14 cellular contexts compared by ENCODE assay signal in the genomic region with DNA sequence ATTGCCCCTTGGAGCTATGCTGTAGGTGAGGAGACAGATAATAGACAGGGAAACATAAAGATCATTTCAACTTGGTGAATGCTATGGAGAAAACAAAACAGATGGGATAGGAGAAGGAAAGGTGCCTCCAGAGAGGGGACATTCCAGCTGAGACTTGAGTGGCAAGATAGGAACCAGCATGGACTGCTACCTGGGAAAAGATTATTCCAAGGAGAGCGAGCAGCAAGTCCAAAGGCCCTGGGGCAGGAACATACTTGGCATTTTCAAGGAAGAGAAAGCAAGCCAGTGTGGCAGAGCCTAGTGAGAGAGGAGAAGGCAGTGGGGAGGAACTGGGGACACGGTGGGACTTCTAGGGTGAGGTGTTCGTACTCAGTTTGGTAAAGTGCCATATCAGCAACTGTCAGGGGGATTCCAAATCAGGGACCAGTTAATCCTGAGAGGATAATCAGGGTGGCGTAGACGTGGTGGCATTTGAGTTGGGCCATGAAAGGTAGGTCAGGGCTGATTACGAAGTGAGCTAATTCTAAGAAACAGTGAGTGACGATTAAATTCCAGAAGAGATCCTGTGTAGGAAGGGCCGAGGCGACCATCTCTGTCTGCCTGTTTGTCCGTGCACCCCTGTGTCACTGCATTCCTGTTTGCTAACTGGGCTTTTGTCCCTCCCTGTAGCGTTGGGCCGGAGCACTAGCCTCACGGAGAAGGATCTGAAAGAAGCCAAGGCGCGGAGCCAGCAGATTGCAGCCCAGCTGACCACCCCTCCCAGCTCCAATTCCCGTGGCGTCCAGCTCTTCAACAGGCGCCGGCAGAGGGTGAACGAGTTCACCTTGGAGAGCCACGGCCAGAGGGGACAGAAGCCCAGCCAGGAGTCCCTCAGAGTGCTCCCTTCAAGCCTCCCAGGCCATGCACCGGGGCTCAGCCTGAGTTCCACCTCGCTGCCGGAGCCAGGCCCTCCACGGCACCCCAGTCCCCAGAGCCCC. TPM values are rescaled to one million over a fixed set of nuclear protein-coding genes. Genes with fewer than 3 reads are reported as not detected.
DNase-seq lines count a peak whose midpoint lies in the region; FAIRE-seq and TF ChIP-seq lines count a peak whose summit lies in the region.
"Had no signal": no experiment of that assay in that cellular context is flagged by ENCODE, and none has a peak within 500 bp of the region (broad histone marks: within the 10 kb centered on the region; RNA-seq: fewer than 3 reads in every experiment).

No MANE protein-coding gene starts in this region.

- intact Hi-C loops in ascending aorta (cut with DNase I) (no loop called here), testis (cut with DNase I; ENCODE audit: low total_unique reads) (no loop called here)

- peak overlapping the region in 1 of 2 donors; percentile 35 for H3K4me3 ChIP-seq in ascending aorta
- no peak overlapping the region for H3K4me3 ChIP-seq in cardiac muscle cell
- H3K4me3 ChIP-seq in testis: no peak overlapping the region
- H3K4me3 ChIP-seq: suprapubic skin had no signal

- H3K4me1 ChIP-seq in ascending aorta (peaks cover 52 to 89% of the 10 kb centered on the region in 2 donors), cardiac muscle cell (ENCODE audit: low read depth) (peaks cover 25% of the 10 kb centered on the region), testis (peaks cover 91% of the 10 kb centered on the region)

- H3K4me3 Mint-ChIP-seq in mesothelial cell of epicardium: no peak overlapping the region
- H3K4me3 Mint-ChIP-seq: activated CD4-positive, alpha-beta T cell treated with anti-CD3 and anti-CD28 coated beads, Interleukin-2, amount 10 ng/mL, durations not matched to agents 24 days and 14 days; B cell; neural crest cell had no signal

- H3K9me3 ChIP-seq in ascending aorta (no peaks in the 10 kb centered on the region), cardiac muscle cell (ENCODE audit: low read depth) (no peaks in the 10 kb centered on the region), testis (no peaks in the 10 kb centered on the region)
- H3K9me3 ChIP-seq: suprapubic skin had no signal

- H3K9me3 Mint-ChIP-seq in mesothelial cell of epicardium: no peaks in the 10 kb centered on the region
- H3K9me3 Mint-ChIP-seq: activated CD4-positive, alpha-beta T cell treated with anti-CD3 and anti-CD28 coated beads, Interleukin-2, amount 10 ng/mL, durations not matched to agents 24 days and 14 days; neural crest cell had no signal

- TF ChIP-seq CTCF in ascending aorta (IDR thresholded peaks at IDR 0.05) (no peak), cardiac muscle cell (IDR thresholded peaks at IDR 0.05; ENCODE audit: low read depth, low read length) (no peak), mesothelial cell of epicardium (IDR thresholded peaks at IDR 0.05; ENCODE audit: unreplicated experiment) (no peak), testis (IDR thresholded peaks at IDR 0.05) (no peak)

- no peaks in the 10 kb centered on the region for H3K27me3 ChIP-seq in ascending aorta
- no peaks in the 10 kb centered on the region for H3K27me3 ChIP-seq in cardiac muscle cell
- H3K27me3 ChIP-seq in testis: no peaks in the 10 kb centered on the region
- H3K27me3 ChIP-seq: suprapubic skin had no signal

- H3K27ac Mint-ChIP-seq in mesothelial cell of epicardium: peak overlapping the region; percentile 72
- H3K27ac Mint-ChIP-seq: activated CD4-positive, alpha-beta T cell treated with anti-CD3 and anti-CD28 coated beads, Interleukin-2, amount 10 ng/mL, durations not matched to agents 24 days and 14 days; B cell had no signal

- H3K36me3 Mint-ChIP-seq in mesothelial cell of epicardium: peaks cover 20% of the 10 kb centered on the region

- peak in 1 of 2 donors; percentile 89 for DNase-seq in ascending aorta (ENCODE audit: low spot score in 2 of 2)
- peak; percentile 54 to 56 for DNase-seq in cardiac muscle cell (ENCODE audit: low read depth in 1 of 2, low spot score in 1 of 2)
- DNase-seq in mesothelial cell of epicardium (ENCODE audit: low spot score in 2 of 2, unreplicated experiment in 2 of 2): no peak
- peak; percentile 87 for DNase-seq in testis
- DNase-seq in H54 (ENCODE audit: insufficient read length, low spot score): no peak
- no peak for DNase-seq in GOT3 (lab: John Stamatoyannopoulos, UW)
- no peak for DNase-seq in central memory CD4-positive, alpha-beta T cell
- no peak for DNase-seq in NCI-H510A treated with DMSO at 0.1 percent for 48 hours (lab: John Stamatoyannopoulos, UW)
- DNase-seq: activated CD4-positive, alpha-beta T cell treated with anti-CD3 and anti-CD28 coated beads, Interleukin-2, amount 10 ng/mL, durations not matched to agents 24 days and 14 days; NCI-H2081; NCI-H82 had no signal

- FAIRE-seq in H54 (lab: Jason Lieb, UNC): no peak

- H3K36me3 ChIP-seq in ascending aorta: peaks cover 34 to 39% of the 10 kb centered on the region in 2 donors
- no peaks in the 10 kb centered on the region for H3K36me3 ChIP-seq in cardiac muscle cell
- no peaks in the 10 kb centered on the region for H3K36me3 ChIP-seq in testis (ENCODE audit: low read depth, missing control alignments)

- H3K4me1 Mint-ChIP-seq in mesothelial cell of epicardium: peaks cover 51% of the 10 kb centered on the region
- H3K4me1 Mint-ChIP-seq: activated CD4-positive, alpha-beta T cell treated with anti-CD3 and anti-CD28 coated beads, Interleukin-2, amount 10 ng/mL, durations not matched to agents 24 days and 14 days had no signal

- TF ChIP-seq POLR2A in testis (IDR thresholded peaks at IDR 0.05): no peak
- TF ChIP-seq POLR2A in H54 (IDR thresholded peaks at IDR 0.05; ENCODE audit: low read depth, low read length): no peak

- H3K27me3 Mint-ChIP-seq in mesothelial cell of epicardium (ENCODE audit: low read depth): no peaks in the 10 kb centered on the region
- H3K27me3 Mint-ChIP-seq: B cell had no signal

- H3K27ac ChIP-seq in ascending aorta (peak overlapping the region; percentile 86), cardiac muscle cell (no peak overlapping the region), testis (peak overlapping the region; percentile 7 to 31)
- H3K27ac ChIP-seq: suprapubic skin had no signal

- 43 to 64% methylated on average over 12 to 25 of the region's 25 CpGs for WGBS in testis, 2 donors

RNA-seq across cellular contexts. Expression of a gene that starts 7.1 kb away (rescaled TPM):
- total RNA-seq in ascending aorta: 128 TPM
- 2.7 and 4.4 TPM in 2 replicates for total RNA-seq in cardiac muscle cell
- 0.94 and 1.1 TPM in 2 replicates for polyA plus RNA-seq in cardiac muscle cell
- total RNA-seq in mesothelial cell of epicardium: 84.4 to 86.6 TPM (median 85.3 TPM) in 3 replicates
- total RNA-seq in testis: 10 to 100 TPM; 49.1 to 53.2 TPM
- 52.2 TPM for polyA plus RNA-seq in testis (ENCODE audit: insufficient read depth, low read depth, low replicate concordance)
- total RNA-seq: activated CD4-positive, alpha-beta T cell treated with anti-CD3 and anti-CD28 coated beads, Interleukin-2, amount 10 ng/mL, durations not matched to agents 24 days and 14 days had no signal

RNA-seq across cellular contexts. Expression of a gene that starts 13.5 kb away (rescaled TPM):
- total RNA-seq in ascending aorta (1.1 TPM), cardiac muscle cell (2.1 and 6.8 TPM in 2 replicates), mesothelial cell of epicardium (8.5 to 9.4 TPM (median 8.5 TPM) in 3 replicates), testis (10 to 100 TPM; 12.0 to 12.7 TPM)
- polyA plus RNA-seq in cardiac muscle cell (10.7 and 13.8 TPM in 2 replicates), testis (ENCODE audit: insufficient read depth, low read depth, low replicate concordance) (10.4 TPM)
- total RNA-seq: B cell had no signal

RNA-seq across cellular contexts. Expression of a gene that starts 53.3 kb away (rescaled TPM):
- 45.3 TPM for total RNA-seq in ascending aorta
- 33.2 and 39.0 TPM in 2 replicates for total RNA-seq in cardiac muscle cell
- polyA plus RNA-seq in cardiac muscle cell: 33.0 and 47.1 TPM in 2 replicates
- total RNA-seq in mesothelial cell of epicardium: 64.3 to 66.8 TPM (median 66.7 TPM) in 3 replicates
- total RNA-seq in testis: 10 to 100 TPM; 37.7 to 40.1 TPM
- 38.5 TPM for polyA plus RNA-seq in testis (ENCODE audit: insufficient read depth, low read depth, low replicate concordance)

Comparison
In these comparisons a context has a peak if more than half of its experiments do, and no peak if none do; other contexts are left out.
1. DNase-seq: peak in cardiac muscle cell (2 of 2) and testis (single experiment); none in mesothelial cell of epicardium (0 of 2), H54 (single experiment), GOT3 (single experiment), central memory CD4-positive, alpha-beta T cell (single experiment) and NCI-H510A treated with DMSO at 0.1 percent for 48 hours (single experiment).